8 cellular contexts compared by ENCODE assay signal in genomic region chr3:171459130-171459941, GRCh38. TPM values are rescaled to one million over a fixed set of nuclear protein-coding genes. Genes with fewer than 3 reads are reported as not detected.
DNase-seq lines count a peak whose midpoint lies in the region; ATAC-seq, FAIRE-seq and TF ChIP-seq lines count a peak whose summit lies in the region.

No MANE protein-coding gene starts in this region.

- in situ Hi-C loops in brain microvascular endothelial cell (cut with HindIII; ENCODE audit: low pct_ligation_motif_present, low sequenced_read_pairs) = no loop called here

- CTCF ChIA-PET in CD8-positive, alpha-beta T cell (lab: Charles Lee) = interaction anchor here (1.0 to 2.1 kb wide), 2 partner anchors 24 to 272 kb away, joined by 4 to 6 read pairs; no protein-coding TSS in a partner anchor

- H3K27ac Mint-ChIP-seq in CD8-positive, alpha-beta T cell = peak overlapping the region; percentile 96
- peak overlapping the region; percentile 84 to 95 (median 93) for H3K27ac Mint-ChIP-seq in immature natural killer cell

- H3K4me3 Mint-ChIP-seq in CD8-positive, alpha-beta T cell = peak overlapping the region; percentile 96
- H3K4me3 Mint-ChIP-seq in immature natural killer cell = peak overlapping the region; percentile 94 to 97 (median 95)

- no peaks in the 10 kb centered on the region for H3K36me3 ChIP-seq in CD8-positive, alpha-beta T cell (ENCODE audit: insufficient read depth, low read length)
- H3K36me3 ChIP-seq in brain microvascular endothelial cell (replicated peaks) (no peaks in the 10 kb centered on the region), small intestine (ENCODE audit: control insufficient read depth in 2 of 2, insufficient read depth in 2 of 2, low read length in 2 of 2) (no peaks in the 10 kb centered on the region)

- WGBS in small intestine, 3 donors = 1% methylated on average over 33 to 36 of the region's 36 CpGs

- ATAC-seq in CD8-positive, alpha-beta T cell = peak; percentile 19
- ATAC-seq in GM18498 (IDR thresholded peaks at IDR 0.05; ENCODE audit: unreplicated experiment) (no peak), GM21717 (IDR thresholded peaks at IDR 0.05; ENCODE audit: unreplicated experiment) (no peak)

- intact Hi-C loops in CD8-positive, alpha-beta T cell (cut with DNase I, micrococcal nuclease) = loop anchor here (5.0 to 10.0 kb wide), 6 partner anchors 102 to 1692 kb away; partner anchors contain the start of genes ACTRT3 (in 1 of the 2), MYNN (in 1 of the 2) and TERC (in 1 of the 2)

- no peak for TF ChIP-seq CTCF in CD8-positive, alpha-beta T cell (IDR thresholded peaks at IDR 0.05)
- no peak for TF ChIP-seq CTCF in brain microvascular endothelial cell (IDR thresholded peaks at IDR 0.05; ENCODE audit: low read depth, low read length, missing control alignments)

- peaks cover 29% of the 10 kb centered on the region for H3K36me3 Mint-ChIP-seq in CD8-positive, alpha-beta T cell
- peaks cover 0 to 3% (median 0%) of the 10 kb centered on the region in 3 donors for H3K36me3 Mint-ChIP-seq in immature natural killer cell

- no peak for FAIRE-seq in small intestine (lab: Jason Lieb, UNC)

- no peaks in the 10 kb centered on the region for H3K9me3 ChIP-seq in CD8-positive, alpha-beta T cell (ENCODE audit: low read length)
- no peaks in the 10 kb centered on the region for H3K9me3 ChIP-seq in small intestine (ENCODE audit: control insufficient read depth, low read depth)

- H3K9me3 Mint-ChIP-seq in CD8-positive, alpha-beta T cell = no peaks in the 10 kb centered on the region
- no peaks in the 10 kb centered on the region for H3K9me3 Mint-ChIP-seq in immature natural killer cell

- H3K4me3 ChIP-seq in CD8-positive, alpha-beta T cell (ENCODE audit: low read depth, low read length) = peak overlapping the region; percentile 84
- H3K4me3 ChIP-seq in brain microvascular endothelial cell (ENCODE audit: low read depth, low read length) = peak overlapping the region; percentile 79
- H3K4me3 ChIP-seq in small intestine (ENCODE audit: low read depth in 1 of 2, low read length in 2 of 2) = peak overlapping the region; percentile 87 to 89

- no peaks in the 10 kb centered on the region for H3K27me3 ChIP-seq in CD8-positive, alpha-beta T cell (ENCODE audit: insufficient read depth, low read length)
- H3K27me3 ChIP-seq in brain microvascular endothelial cell (replicated peaks) = no peaks in the 10 kb centered on the region
- H3K27me3 ChIP-seq in small intestine (ENCODE audit: control insufficient read depth in 2 of 2, insufficient read depth in 2 of 2, low read length in 2 of 2) = no peaks in the 10 kb centered on the region

- H3K4me1 Mint-ChIP-seq in CD8-positive, alpha-beta T cell (ENCODE audit: low read depth) = peaks cover 55% of the 10 kb centered on the region
- peaks cover 28 to 58% of the 10 kb centered on the region in 2 donors for H3K4me1 Mint-ChIP-seq in immature natural killer cell

- POLR2A ChIA-PET in CD8-positive, alpha-beta T cell (lab: Charles Lee) = interaction anchor here (0.7 to 1.7 kb wide), 4 partner anchors 12 to 296 kb away, joined by 3 to 7 read pairs (median 3); no protein-coding TSS in a partner anchor

- peak; percentile 34 to 79 (median 55) for DNase-seq in CD8-positive, alpha-beta T cell
- DNase-seq in KG1 (lab: John Stamatoyannopoulos, UW) (peak; percentile 17), T-helper 9 cell (peak; percentile 51), brain microvascular endothelial cell (peak; percentile 32), immature natural killer cell (peak; percentile 47 to 55 (median 54)), small intestine (peak; percentile 73)

- H3K27ac ChIP-seq in CD8-positive, alpha-beta T cell (ENCODE audit: low read depth, low read length) = peak overlapping the region; percentile 53
- peak overlapping the region; percentile 24 for H3K27ac ChIP-seq in brain microvascular endothelial cell
- peak overlapping the region; percentile 38 to 84 for H3K27ac ChIP-seq in small intestine (ENCODE audit: low read depth in 1 of 2, low read length in 1 of 2)

- peaks cover 45% of the 10 kb centered on the region for H3K4me1 ChIP-seq in CD8-positive, alpha-beta T cell (ENCODE audit: insufficient read depth, low read length)
- peaks cover 6% of the 10 kb centered on the region in 2 donors for H3K4me1 ChIP-seq in small intestine (ENCODE audit: control insufficient read depth in 2 of 2, insufficient read depth in 1 of 2, low read depth in 1 of 2, low read length in 1 of 2)

- H3K27me3 Mint-ChIP-seq in CD8-positive, alpha-beta T cell (ENCODE audit: low read depth) = no peaks in the 10 kb centered on the region
- H3K27me3 Mint-ChIP-seq in immature natural killer cell (ENCODE audit: low read depth in 3 of 3) = peaks cover 18 to 26% (median 20%) of the 10 kb centered on the region in 3 donors

RNA-seq across cellular contexts. Expression of gene TNIK, which starts 0.9 kb away (rescaled TPM):
- 10 to 100 TPM; 60.8 to 65.1 TPM for total RNA-seq in CD8-positive, alpha-beta T cell
- polyA plus RNA-seq in immature natural killer cell (10 to 100 TPM in 2 of 3 donors, 1 to 10 TPM in 1; 4.7 to 28.9 (median 13.7) TPM), small intestine (10 to 100 TPM; 14.9 to 38.7 (median 24.9) TPM)

Comparison
In these comparisons a context has a peak if more than half of its experiments do, and no peak if none do; other contexts are left out.
1. DNase-seq: peak in every context shown above with its lines; median percentile 73 in small intestine; 55 in CD8-positive, alpha-beta T cell; 54 in immature natural killer cell; 51 in T-helper 9 cell; 32 in brain microvascular endothelial cell; 17 in KG1.